In genomic region chr3:108297636-108298035, GRCh38 we compare ENCODE assay signal across 21 cellular contexts. TPM values are rescaled to one million over a fixed set of nuclear protein-coding genes. Genes with fewer than 3 reads are reported as not detected.
DNase-seq lines count a peak whose midpoint lies in the region; ATAC-seq, FAIRE-seq and TF ChIP-seq lines count a peak whose summit lies in the region.
"Had no signal": no experiment of that assay in that cellular context is flagged by ENCODE, and none has a peak within 500 bp of the region (broad histone marks: within the 10 kb centered on the region; RNA-seq: fewer than 3 reads in every experiment).

No MANE protein-coding gene starts in this region.

- intact Hi-C loops in HepG2 (cut with micrococcal nuclease; ENCODE audit: unreplicated experiment) = no loop called here

- CTCF ChIA-PET in HepG2 (lab: Yijun Ruan, JAX; ENCODE audit: low intra/inter-chr PET ratio, low total read pairs) = no interaction called here

- no peak overlapping the region for H3K9ac ChIP-seq in HepG2 (ENCODE audit: insufficient read depth, low read depth, low read length)
- H3K9ac ChIP-seq: BLaER1 had no signal

- H2AFZ ChIP-seq in HepG2 (ENCODE audit: low read length) = no peak overlapping the region

- no peaks in the 10 kb centered on the region for H4K20me1 ChIP-seq in HepG2 (ENCODE audit: insufficient read depth, low read length)
- H4K20me1 ChIP-seq: BLaER1 had no signal

- no peaks in the 10 kb centered on the region for H3K27me3 ChIP-seq in HepG2 (ENCODE audit: control insufficient read depth in 1 of 2, insufficient read depth in 2 of 2, low read length in 2 of 2)
- no peaks in the 10 kb centered on the region for H3K27me3 ChIP-seq in small intestine (ENCODE audit: control insufficient read depth in 2 of 2, insufficient read depth in 2 of 2, low read length in 2 of 2)
- H3K27me3 ChIP-seq: BLaER1, tibial nerve had no signal

- WGBS in HepG2 (ENCODE audit: low lambda C conversion rate) = 12% methylated on average over 3 of the region's 3 CpGs
- WGBS in small intestine, 3 donors = 15 to 61% (median 25%) methylated on average over 3 of the region's 3 CpGs

- H3K9me3 ChIP-seq in HepG2 (ENCODE audit: low read length) (no peaks in the 10 kb centered on the region), small intestine (ENCODE audit: control insufficient read depth, low read depth) (no peaks in the 10 kb centered on the region)
- H3K9me3 ChIP-seq: BLaER1, tibial nerve had no signal

- no peaks in the 10 kb centered on the region for H3K27me3 Mint-ChIP-seq in stimulated activated naive B cell treated with anti-CD40 and anti-IgM and Interleukin-4, amounts not matched to agents 10 μg/mL and 1 μg/mL and 100 μg/mL, for 72 hours
- H3K27me3 Mint-ChIP-seq: activated naive CD4-positive, alpha-beta T cell treated with anti-CD3 and anti-CD28 coated beads, Interleukin-2, amount 50 U/mL, for 24 hours had no signal

- POLR2A ChIA-PET in HepG2 (lab: Yijun Ruan, JAX) = no interaction called here

- no peak overlapping the region for H3K4me2 ChIP-seq in HepG2 (ENCODE audit: low read depth, low read length)
- H3K4me2 ChIP-seq: BLaER1 had no signal

- no peak overlapping the region for H3K4me3 Mint-ChIP-seq in stimulated activated naive B cell treated with anti-CD40 and anti-IgM and Interleukin-4, amounts not matched to agents 10 μg/mL and 1 μg/mL and 100 μg/mL, for 72 hours
- H3K4me3 Mint-ChIP-seq: activated naive CD4-positive, alpha-beta T cell treated with anti-CD3 and anti-CD28 coated beads, Interleukin-2, amount 50 U/mL, for 24 hours had no signal

- no peak for TF ChIP-seq EP300 in HepG2 (IDR thresholded peaks at IDR 0.05; ENCODE audit: low read depth in 2 of 2, low read length in 2 of 2)
- TF ChIP-seq EP300 in HepG2 (CRISPR knock-in tag; IDR thresholded peaks at IDR 0.05; ENCODE audit: borderline replicate concordance) = no peak

- H3K27ac Mint-ChIP-seq in stimulated activated naive B cell treated with anti-CD40 and anti-IgM and Interleukin-4, amounts not matched to agents 10 μg/mL and 1 μg/mL and 100 μg/mL, for 72 hours = no peak overlapping the region
- H3K27ac Mint-ChIP-seq: activated naive CD4-positive, alpha-beta T cell treated with anti-CD3 and anti-CD28 coated beads, Interleukin-2, amount 50 U/mL, for 24 hours had no signal

- no peak for TF ChIP-seq RAD21 in HepG2 (CRISPR knock-in tag; IDR thresholded peaks at IDR 0.05)

- H3K79me2 ChIP-seq in HepG2 (ENCODE audit: insufficient read depth, low read length) = no peaks in the 10 kb centered on the region

- ATAC-seq in HepG2 (no peak), GM18502 (IDR thresholded peaks at IDR 0.05; ENCODE audit: poor library complexity, unreplicated experiment) (no peak)
- ATAC-seq in stimulated activated naive B cell treated with anti-CD40 and anti-IgM and Interleukin-4, amounts not matched to agents 10 μg/mL and 1 μg/mL and 100 μg/mL, for 72 hours (replicated peaks) = no peak

- H3K27ac ChIP-seq in HepG2 (ENCODE audit: extremely low read length, insufficient read depth, low read length) = no peak overlapping the region
- peak overlapping the region; percentile 68 to 84 for H3K27ac ChIP-seq in small intestine (ENCODE audit: low read depth in 1 of 2, low read length in 1 of 2)
- H3K27ac ChIP-seq: 22Rv1, BLaER1 had no signal

- H3K4me1 Mint-ChIP-seq in stimulated activated naive B cell treated with anti-CD40 and anti-IgM and Interleukin-4, amounts not matched to agents 10 μg/mL and 1 μg/mL and 100 μg/mL, for 72 hours = peaks cover 30 to 57% of the 10 kb centered on the region in 2 donors

- in situ Hi-C loops in HepG2 (cut with HindIII; ENCODE audit: extremely low pct_ligation_motif_present, low pct_unique_long_range_greater_than_20kb) = no loop called here

- FAIRE-seq in HepG2 (lab: Jason Lieb, UNC) = peak; percentile 18
- FAIRE-seq in small intestine (lab: Jason Lieb, UNC) = no peak
- FAIRE-seq: bronchial epithelial cell had no signal

- TF ChIP-seq POLR2A in HepG2 (IDR thresholded peaks at IDR 0.05; ENCODE audit: insufficient read depth in 1 of 2, low read depth in 2 of 2, low read length in 2 of 2) = no peak

- BruUV-seq in HepG2 (replicated peaks; lab: Mats Ljungman, UMichigan) = no TSS peak

- H3K4me3 ChIP-seq in epithelial cell of proximal tubule (ENCODE audit: low read depth, low read length) = no peak overlapping the region
- H3K4me3 ChIP-seq in HepG2 (replicated peaks in 1 of 3; ENCODE audit: insufficient read depth in 1 of 3, low read depth in 2 of 3, low read length in 3 of 3) = no peak overlapping the region
- H3K4me3 ChIP-seq in small intestine (ENCODE audit: low read depth in 1 of 2, low read length in 2 of 2) = peak overlapping the region in 1 of 2 donors; percentile 61
- H3K4me3 ChIP-seq: BLaER1 had no signal

- H3K36me3 Mint-ChIP-seq in stimulated activated naive B cell treated with anti-CD40 and anti-IgM and Interleukin-4, amounts not matched to agents 10 μg/mL and 1 μg/mL and 100 μg/mL, for 72 hours = peaks cover 2 to 12% of the 10 kb centered on the region in 2 donors
- H3K36me3 Mint-ChIP-seq: activated naive CD4-positive, alpha-beta T cell treated with anti-CD3 and anti-CD28 coated beads, Interleukin-2, amount 50 U/mL, for 24 hours had no signal

- no peaks in the 10 kb centered on the region for H3K9me3 Mint-ChIP-seq in stimulated activated naive B cell treated with anti-CD40 and anti-IgM and Interleukin-4, amounts not matched to agents 10 μg/mL and 1 μg/mL and 100 μg/mL, for 72 hours
- H3K9me3 Mint-ChIP-seq: activated naive CD4-positive, alpha-beta T cell treated with anti-CD3 and anti-CD28 coated beads, Interleukin-2, amount 50 U/mL, for 24 hours had no signal

- H3K4me1 ChIP-seq in HepG2 (ENCODE audit: insufficient read depth, low read length) (no peaks in the 10 kb centered on the region), small intestine (ENCODE audit: control insufficient read depth in 2 of 2, insufficient read depth in 1 of 2, low read depth in 1 of 2, low read length in 1 of 2) (no peaks in the 10 kb centered on the region)
- H3K4me1 ChIP-seq: tibial nerve had no signal

- DNase-seq in DMS 273 (lab: John Stamatoyannopoulos, UW; ENCODE audit: unreplicated experiment) (peak; percentile 17), DMS 273 treated with DMSO at 0.1 percent for 48 hours (lab: John Stamatoyannopoulos, UW) (no peak), epithelial cell of proximal tubule (ENCODE audit: low read depth) (peak; percentile 97), HepG2 (ENCODE audit: low spot score) (no peak), small intestine (no peak), DMS153 (lab: John Stamatoyannopoulos, UW) (no peak)
- no peak for DNase-seq in stimulated activated naive B cell treated with anti-CD40 and anti-IgM and Interleukin-4, amounts not matched to agents 10 μg/mL and 1 μg/mL and 100 μg/mL, for 72 hours
- DNase-seq: activated CD4-positive, alpha-beta T cell treated with anti-CD3 and anti-CD28 coated beads for 48 hours; DMS79; effector memory CD4-positive, alpha-beta T cell; midbrain; NCI-H2081 treated with DMSO at 0.1 percent for 48 hours; NCI-H526 treated with DMSO at 0.1 percent for 48 hours had no signal

- TF ChIP-seq CTCF in epithelial cell of proximal tubule (conservative IDR thresholded peaks at IDR 0.05; ENCODE audit: low read depth, low read length) = no peak
- TF ChIP-seq CTCF in HepG2 (CRISPR knock-in tag; IDR thresholded peaks at IDR 0.05) = no peak

- H3K36me3 ChIP-seq in HepG2 (replicated peaks in 1 of 2; ENCODE audit: control insufficient read depth in 1 of 2, insufficient read depth in 2 of 2, low read length in 2 of 2) (no peaks in the 10 kb centered on the region), small intestine (ENCODE audit: control insufficient read depth in 2 of 2, insufficient read depth in 2 of 2, low read length in 2 of 2) (no peaks in the 10 kb centered on the region)
- H3K36me3 ChIP-seq: BLaER1, tibial nerve had no signal

RNA-seq across cellular contexts. Expression of gene HHLA2, which starts 1.3 kb away (rescaled TPM):
- total RNA-seq in epithelial cell of proximal tubule (0.23 TPM in 1 of 2 replicates, not detected in the other), HepG2 (2016; rRNA removed; fragmentation: Illumina TruSeq; extraction: Trizol) (not detected in 2 replicates)
- not detected in 2 replicates for total RNA-seq in HepG2 (2016; cell fraction: cytosol; rRNA removed; fragmentation: Illumina TruSeq; extraction: Trizol; ENCODE audit: low read depth)
- total RNA-seq in HepG2 (2016; cell fraction: insoluble cytoplasmic fraction; rRNA removed; fragmentation: Illumina TruSeq; extraction: Trizol) = not detected in 2 replicates
- total RNA-seq in HepG2 (2016; cell fraction: membrane; rRNA removed; fragmentation: Illumina TruSeq; extraction: Trizol) = not detected in 2 replicates
- total RNA-seq in HepG2 (2016; cell fraction: nucleus; rRNA removed; fragmentation: Illumina TruSeq; extraction: Trizol) = not detected in 2 replicates
- polyA plus RNA-seq in HepG2 (2011; rRNA removed) (not detected in 2 replicates), small intestine (100 to 1,000 TPM in 1 of 3 donors, 10 to 100 TPM in 2; 20.5 to 103 (median 79.2) TPM)
- polyA plus RNA-seq in HepG2 (2011; cell fraction: cytosol; rRNA removed) = not detected in 2 replicates
- polyA plus RNA-seq in HepG2 (2011; cell fraction: nucleus; rRNA removed) = not detected in 2 replicates
- not detected in 2 replicates for polyA plus RNA-seq in HepG2 (2012)
- not detected in 2 replicates for polyA plus RNA-seq in HepG2 (2016; cell fraction: cytosol; fragmentation: Illumina TruSeq; extraction: Trizol; ENCODE audit: low read depth)
- polyA plus RNA-seq in HepG2 (2016; cell fraction: insoluble cytoplasmic fraction; fragmentation: Illumina TruSeq; extraction: Trizol; ENCODE audit: low read depth) = not detected in 2 replicates
- polyA plus RNA-seq in HepG2 (2016; cell fraction: membrane; fragmentation: Illumina TruSeq; extraction: Trizol; ENCODE audit: low read depth) = not detected in 2 replicates
- not detected in 2 replicates for polyA plus RNA-seq in HepG2 (2016; cell fraction: nucleus; fragmentation: Illumina TruSeq; extraction: Trizol; ENCODE audit: insufficient read depth, low read depth)
- polyA minus RNA-seq in HepG2 (2011; rRNA and poly(A)+ RNA removed; ENCODE audit: low replicate concordance) = not detected in 2 replicates
- polyA minus RNA-seq in HepG2 (2011; cell fraction: cytosol; rRNA and poly(A)+ RNA removed) = not detected in 2 replicates
- not detected in 2 replicates for polyA minus RNA-seq in HepG2 (2011; cell fraction: nucleus; rRNA and poly(A)+ RNA removed)
- total RNA-seq: bronchial epithelial cell, fibroblast of lung, omental fat pad had no signal
- polyA plus RNA-seq: fibroblast of lung had no signal

Comparison
In these comparisons a context has a peak if more than half of its experiments do, and no peak if none do; other contexts are left out.
1. DNase-seq: peak in DMS 273 (single experiment) and epithelial cell of proximal tubule (single experiment); none in DMS 273 treated with DMSO at 0.1 percent for 48 hours (single experiment), HepG2 (single experiment), small intestine (single experiment), stimulated activated naive B cell treated with anti-CD40 and anti-IgM and Interleukin-4, amounts not matched to agents 10 μg/mL and 1 μg/mL and 100 μg/mL, for 72 hours (single experiment) and DMS153 (single experiment).